Comparison of ENCODE assay signal across 37 cellular contexts in the genomic region with DNA sequence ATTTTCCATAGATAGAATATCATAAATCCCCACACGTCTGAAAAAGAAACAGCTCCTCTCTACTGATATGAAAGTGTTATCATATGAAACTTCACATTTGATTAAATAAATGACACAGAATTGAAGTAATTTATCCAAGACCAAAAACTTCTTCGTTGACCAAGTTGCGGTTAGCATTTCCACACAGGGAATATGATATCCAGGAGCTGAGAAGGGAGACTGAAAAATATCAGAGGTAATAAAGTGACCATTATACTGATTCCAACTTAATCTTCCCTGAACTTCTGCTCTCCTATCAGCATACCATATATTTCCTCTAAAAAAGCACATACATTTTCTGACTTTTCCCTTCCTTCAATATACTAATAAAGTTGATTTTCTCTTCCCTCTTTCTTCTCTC.
"Had no signal": no experiment of that assay in that cellular context is flagged by ENCODE, and none has a peak within 500 bp of the region (broad histone marks: within the 10 kb centered on the region; RNA-seq: fewer than 3 reads in every experiment).

No MANE protein-coding gene starts in this region.

- DNase-seq: activated effector memory CD4-positive, alpha-beta T cell treated with anti-CD3 and anti-CD28 coated beads, Interleukin-2, amount 50 U/mL, for 16 hours; activated effector memory CD4-positive, alpha-beta T cell treated with Interleukin-2 at 50 U/mL for 16 hours; activated gamma-delta T cell; activated gamma-delta T cell treated with Interleukin-2 at 50 U/mL for 16 hours; activated naive CD4-positive, alpha-beta T cell; activated naive CD4-positive, alpha-beta T cell treated with anti-CD3 and anti-CD28 coated beads for 36 hours; activated naive CD4-positive, alpha-beta T cell treated with anti-CD3 and anti-CD28 coated beads, Interleukin-2, amount 10 ng/mL, durations not matched to agents 7 days and 5 days; activated naive CD4-positive, alpha-beta T cell treated with anti-CD3 and anti-CD28 coated beads, Interleukin-2, amount 50 U/mL, for 16 hours; activated naive CD4-positive, alpha-beta T cell treated with Interleukin-2 at 50 U/mL for 16 hours; activated naive CD8-positive, alpha-beta T cell treated with anti-CD3 and anti-CD28 coated beads for 36 hours; activated naive CD8-positive, alpha-beta T cell treated with anti-CD3 and anti-CD28 coated beads, Interleukin-2, amount 10 ng/mL, durations not matched to agents 7 days and 5 days; activated naive CD8-positive, alpha-beta T cell treated with anti-CD3 and anti-CD28 coated beads, Interleukin-2, amount 50 U/mL, for 24 hours; activated T-cell treated with anti-CD3 and anti-CD28 coated beads for 4 hours; activated T-cell treated with anti-CD3 and anti-CD28 coated beads, Interleukin-2, amount 50 U/mL, for 1 hour; activated T-cell treated with anti-CD3 and anti-CD28 coated beads, Interleukin-2, amount 50 U/mL, for 24 hours; activated T-cell treated with anti-CD3 and anti-CD28 coated beads, Interleukin-2, amount 50 U/mL, for 4 hours; activated T-cell treated with anti-CD3 and anti-CD28 coated beads, Interleukin-2, amount 50 U/mL, for 48 hours; activated T-cell treated with anti-CD3 and anti-CD28 coated beads, Interleukin-2, amount 50 U/mL, for 72 hours; adrenal gland; amygdala; aorta; body of pancreas; brain microvascular endothelial cell; caudate nucleus; central memory CD4-positive, alpha-beta T cell; cerebellar nuclear complex had no signal

- H3K9me3 ChIP-seq: adrenal gland, ascending aorta, body of pancreas, breast epithelium had no signal

- H3K4me1 ChIP-seq: adrenal gland, ascending aorta, body of pancreas, breast epithelium had no signal

- H3K27me3 ChIP-seq: adrenal gland, ascending aorta, body of pancreas, brain microvascular endothelial cell, breast epithelium had no signal

- H3K4me1 Mint-ChIP-seq: activated naive CD4-positive, alpha-beta T cell treated with anti-CD3 and anti-CD28 coated beads, Interleukin-2, amount 10 ng/mL, durations not matched to agents 7 days and 5 days; activated naive CD4-positive, alpha-beta T cell treated with anti-CD3 and anti-CD28 coated beads, Interleukin-2, amount 50 U/mL, for 24 hours; activated naive CD8-positive, alpha-beta T cell treated with anti-CD3 and anti-CD28 coated beads for 36 hours; activated naive CD8-positive, alpha-beta T cell treated with anti-CD3 and anti-CD28 coated beads, Interleukin-2, amount 10 ng/mL, durations not matched to agents 7 days and 5 days; activated naive CD8-positive, alpha-beta T cell treated with anti-CD3 and anti-CD28 coated beads, Interleukin-2, amount 50 U/mL, for 24 hours; activated T-helper 17 cell treated with anti-CD3 and anti-CD28 coated beads, Interleukin-2, amount 50 U/mL, for 72 hours; central memory CD8-positive, alpha-beta T cell had no signal

- ATAC-seq: activated naive CD4-positive, alpha-beta T cell treated with anti-CD3 and anti-CD28 coated beads, Interleukin-2, amount 50 U/mL, for 72 hours; activated naive CD8-positive, alpha-beta T cell treated with anti-CD3 and anti-CD28 coated beads, Interleukin-2, amount 50 U/mL, for 24 hours; activated T-cell treated with anti-CD3 and anti-CD28 coated beads, Interleukin-2, amount 50 U/mL, for 4 hours; activated T-cell treated with anti-CD3 and anti-CD28 coated beads, Interleukin-2, amount 50 U/mL, for 72 hours; activated T-helper 17 cell treated with anti-CD3 and anti-CD28 coated beads, Interleukin-2, amount 50 U/mL, for 72 hours; body of pancreas had no signal

- H3K4me3 ChIP-seq: adrenal gland, ascending aorta, body of pancreas, breast epithelium, cardiac muscle cell had no signal

- H3K27me3 Mint-ChIP-seq: activated naive CD4-positive, alpha-beta T cell treated with anti-CD3 and anti-CD28 coated beads, Interleukin-2, amount 10 ng/mL, durations not matched to agents 7 days and 5 days; activated naive CD4-positive, alpha-beta T cell treated with anti-CD3 and anti-CD28 coated beads, Interleukin-2, amount 50 U/mL, for 24 hours; activated naive CD8-positive, alpha-beta T cell; activated naive CD8-positive, alpha-beta T cell treated with anti-CD3 and anti-CD28 coated beads for 36 hours; activated naive CD8-positive, alpha-beta T cell treated with anti-CD3 and anti-CD28 coated beads, Interleukin-2, amount 10 ng/mL, durations not matched to agents 7 days and 5 days; activated naive CD8-positive, alpha-beta T cell treated with anti-CD3 and anti-CD28 coated beads, Interleukin-2, amount 50 U/mL, for 24 hours; activated T-cell treated with anti-CD3 and anti-CD28 coated beads, Interleukin-2, amount 50 U/mL, for 24 hours; activated T-helper 17 cell treated with anti-CD3 and anti-CD28 coated beads, Interleukin-2, amount 50 U/mL, for 72 hours; brain; central memory CD8-positive, alpha-beta T cell had no signal

- H3K4me3 Mint-ChIP-seq: activated naive CD4-positive, alpha-beta T cell treated with anti-CD3 and anti-CD28 coated beads for 36 hours; activated naive CD4-positive, alpha-beta T cell treated with anti-CD3 and anti-CD28 coated beads, Interleukin-2, amount 10 ng/mL, durations not matched to agents 7 days and 5 days; activated naive CD4-positive, alpha-beta T cell treated with anti-CD3 and anti-CD28 coated beads, Interleukin-2, amount 50 U/mL, for 24 hours; activated naive CD8-positive, alpha-beta T cell; activated naive CD8-positive, alpha-beta T cell treated with anti-CD3 and anti-CD28 coated beads for 36 hours; activated naive CD8-positive, alpha-beta T cell treated with anti-CD3 and anti-CD28 coated beads, Interleukin-2, amount 10 ng/mL, durations not matched to agents 7 days and 5 days; activated naive CD8-positive, alpha-beta T cell treated with anti-CD3 and anti-CD28 coated beads, Interleukin-2, amount 50 U/mL, for 24 hours; activated T-cell treated with anti-CD3 and anti-CD28 coated beads, Interleukin-2, amount 50 U/mL, for 24 hours; activated T-cell treated with anti-CD3 and anti-CD28 coated beads, Interleukin-2, amount 50 U/mL, for 4 hours; activated T-cell treated with anti-CD3 and anti-CD28 coated beads, Interleukin-2, amount 50 U/mL, for 72 hours; activated T-helper 1 cell treated with anti-CD3 and anti-CD28 coated beads, Interleukin-12 subunit alpha, Interleukin-12 subunit beta, Interleukin-2, Interleukin-4 antibody, amounts not matched to agents 30 ng/mL and 10 ng/mL and 1 ng/mL, durations not matched to agents 14 hours and 24 hours and 36 hours; activated T-helper 17 cell treated with anti-CD3 and anti-CD28 coated beads, Interleukin-2, amount 50 U/mL, for 72 hours; central memory CD8-positive, alpha-beta T cell had no signal

- H3K9me3 Mint-ChIP-seq: activated naive CD4-positive, alpha-beta T cell treated with anti-CD3 and anti-CD28 coated beads, Interleukin-2, amount 10 ng/mL, durations not matched to agents 7 days and 5 days; activated naive CD8-positive, alpha-beta T cell treated with anti-CD3 and anti-CD28 coated beads, Interleukin-2, amount 50 U/mL, for 24 hours; activated T-helper 1 cell treated with anti-CD3 and anti-CD28 coated beads, Interleukin-12 subunit alpha, Interleukin-12 subunit beta, Interleukin-2, Interleukin-4 antibody, amounts not matched to agents 30 ng/mL and 10 ng/mL and 1 ng/mL, durations not matched to agents 14 hours and 24 hours and 36 hours; activated T-helper 2 cell treated with anti-CD3 and anti-CD28 coated beads, Interferon-gamma antibody, Interleukin-2, Interleukin-4, amounts not matched to agents 10 μg/mL and 5 μg/mL and 100 μg/mL, durations not matched to agents 14 hours and 24 hours and 36 hours had no signal

- H3K27ac ChIP-seq: adrenal gland, ascending aorta, body of pancreas, brain microvascular endothelial cell, breast epithelium, cardiac muscle cell had no signal

- H3K27ac Mint-ChIP-seq: activated naive CD4-positive, alpha-beta T cell treated with anti-CD3 and anti-CD28 coated beads for 36 hours; activated naive CD4-positive, alpha-beta T cell treated with anti-CD3 and anti-CD28 coated beads, Interleukin-2, amount 10 ng/mL, durations not matched to agents 7 days and 5 days; activated naive CD4-positive, alpha-beta T cell treated with anti-CD3 and anti-CD28 coated beads, Interleukin-2, amount 50 U/mL, for 24 hours; activated naive CD4-positive, alpha-beta T cell treated with anti-CD3 and anti-CD28 coated beads, Interleukin-2, amount 50 U/mL, for 72 hours; activated naive CD8-positive, alpha-beta T cell; activated naive CD8-positive, alpha-beta T cell treated with anti-CD3 and anti-CD28 coated beads for 36 hours; activated naive CD8-positive, alpha-beta T cell treated with anti-CD3 and anti-CD28 coated beads, Interleukin-2, amount 10 ng/mL, durations not matched to agents 7 days and 5 days; activated naive CD8-positive, alpha-beta T cell treated with anti-CD3 and anti-CD28 coated beads, Interleukin-2, amount 50 U/mL, for 24 hours; activated T-cell treated with anti-CD3 and anti-CD28 coated beads, Interleukin-2, amount 50 U/mL, for 24 hours; activated T-cell treated with anti-CD3 and anti-CD28 coated beads, Interleukin-2, amount 50 U/mL, for 72 hours; activated T-helper 1 cell treated with anti-CD3 and anti-CD28 coated beads, Interleukin-12 subunit alpha, Interleukin-12 subunit beta, Interleukin-2, Interleukin-4 antibody, amounts not matched to agents 30 ng/mL and 10 ng/mL and 1 ng/mL, durations not matched to agents 14 hours and 24 hours and 36 hours; activated T-helper 17 cell treated with anti-CD3 and anti-CD28 coated beads, Interleukin-2, amount 50 U/mL, for 72 hours; activated T-helper 2 cell treated with anti-CD3 and anti-CD28 coated beads, Interferon-gamma antibody, Interleukin-2, Interleukin-4, amounts not matched to agents 10 μg/mL and 5 μg/mL and 100 μg/mL, durations not matched to agents 14 hours and 24 hours and 36 hours had no signal

- H3K36me3 Mint-ChIP-seq: activated naive CD4-positive, alpha-beta T cell treated with anti-CD3 and anti-CD28 coated beads, Interleukin-2, amount 10 ng/mL, durations not matched to agents 7 days and 5 days; activated naive CD4-positive, alpha-beta T cell treated with anti-CD3 and anti-CD28 coated beads, Interleukin-2, amount 50 U/mL, for 24 hours; activated naive CD4-positive, alpha-beta T cell treated with anti-CD3 and anti-CD28 coated beads, Interleukin-2, amount 50 U/mL, for 72 hours; activated naive CD8-positive, alpha-beta T cell; activated naive CD8-positive, alpha-beta T cell treated with anti-CD3 and anti-CD28 coated beads for 36 hours; activated naive CD8-positive, alpha-beta T cell treated with anti-CD3 and anti-CD28 coated beads, Interleukin-2, amount 10 ng/mL, durations not matched to agents 7 days and 5 days; brain had no signal

- H3K36me3 ChIP-seq: adrenal gland, ascending aorta, brain microvascular endothelial cell, breast epithelium, cardiac muscle cell had no signal
